ENCODE assay signal across 9 cellular contexts in genomic region chr7:105009667-105010537, GRCh38. TPM values are rescaled to one million over a fixed set of nuclear protein-coding genes. Genes with fewer than 3 reads are reported as not detected.
DNase-seq lines count a peak whose midpoint lies in the region; ATAC-seq, FAIRE-seq and TF ChIP-seq lines count a peak whose summit lies in the region.
"Had no signal": no experiment of that assay in that cellular context is flagged by ENCODE, and none has a peak within 500 bp of the region (broad histone marks: within the 10 kb centered on the region; RNA-seq: fewer than 3 reads in every experiment).

No MANE protein-coding gene starts in this region.

- FAIRE-seq in keratinocyte (lab: Jason Lieb, UNC), result no peak
- FAIRE-seq: A204.1 had no signal

- ATAC-seq in activated naive CD8-positive, alpha-beta T cell treated with anti-CD3 and anti-CD28 coated beads, Interleukin-2, amount 50 U/mL, for 24 hours, result no peak
- ATAC-seq in GM21526 (IDR thresholded peaks at IDR 0.05; ENCODE audit: low FRiP score, unreplicated experiment), result no peak

- H2AFZ ChIP-seq in keratinocyte (ENCODE audit: control insufficient read depth, low read length), result no peak overlapping the region

- H3K9ac ChIP-seq in keratinocyte (ENCODE audit: control insufficient read depth, extremely low read depth, insufficient read depth, low read length), result peak overlapping the region; percentile 100
- peak overlapping the region; percentile 100 for H3K9ac ChIP-seq in subcutaneous abdominal adipose tissue (ENCODE audit: low read length in 5 of 5)

- dilution Hi-C loops in keratinocyte (cut with MboI; ENCODE audit: extremely low pct_ligation_motif_present, low sequenced_read_pairs), result no loop called here

- H3K9me1 ChIP-seq in keratinocyte (ENCODE audit: control insufficient read depth, extremely low read depth, insufficient read depth, low read length), result no peaks in the 10 kb centered on the region

- H3K9me3 Mint-ChIP-seq in activated naive CD8-positive, alpha-beta T cell treated with anti-CD3 and anti-CD28 coated beads, Interleukin-2, amount 50 U/mL, for 24 hours, result no peaks in the 10 kb centered on the region

- TF ChIP-seq CTCF in keratinocyte (optimal IDR thresholded peaks at IDR 0.05 in 1 of 3, IDR thresholded peaks at IDR 0.05 in 1 of 3, conservative IDR thresholded peaks at IDR 0.05 in 1 of 3; ENCODE audit: extremely low read depth in 1 of 3, insufficient read depth in 2 of 3, low read length in 3 of 3), result no peak

- no peaks in the 10 kb centered on the region for H3K27me3 ChIP-seq in keratinocyte (ENCODE audit: control insufficient read depth, extremely low read depth, insufficient read depth, low read length)
- no peaks in the 10 kb centered on the region for H3K27me3 ChIP-seq in subcutaneous abdominal adipose tissue (ENCODE audit: control insufficient read depth in 5 of 5, insufficient read depth in 4 of 5, low read length in 5 of 5)

- H3K9me3 ChIP-seq in keratinocyte (ENCODE audit: control insufficient read depth, low read depth, low read length) (no peaks in the 10 kb centered on the region), subcutaneous abdominal adipose tissue (ENCODE audit: control insufficient read depth in 5 of 5, low read length in 5 of 5) (no peaks in the 10 kb centered on the region)

- peaks cover 59% of the 10 kb centered on the region for H3K36me3 Mint-ChIP-seq in activated naive CD8-positive, alpha-beta T cell treated with anti-CD3 and anti-CD28 coated beads, Interleukin-2, amount 50 U/mL, for 24 hours (ENCODE audit: low read depth)

- H3K4me3 Mint-ChIP-seq in activated naive CD8-positive, alpha-beta T cell treated with anti-CD3 and anti-CD28 coated beads, Interleukin-2, amount 50 U/mL, for 24 hours, result peak overlapping the region; percentile 99

- H4K20me1 ChIP-seq in keratinocyte (ENCODE audit: control insufficient read depth, extremely low read depth, insufficient read depth, low read length), result peaks cover 4% of the 10 kb centered on the region

- H3K27ac ChIP-seq in keratinocyte (ENCODE audit: control insufficient read depth, insufficient read depth, low read length), result peak overlapping the region; percentile 100
- H3K27ac ChIP-seq in subcutaneous abdominal adipose tissue (ENCODE audit: low read depth, low read length), result peak overlapping the region; percentile 100

- peaks cover 90% of the 10 kb centered on the region for H3K79me2 ChIP-seq in keratinocyte (ENCODE audit: control insufficient read depth, insufficient read depth, low read length)

- DNase-seq in NCI-H2227 treated with DMSO at 0.1 percent for 48 hours (lab: John Stamatoyannopoulos, UW), result peak; percentile 40
- no peak for DNase-seq in NCI-H2227 (lab: John Stamatoyannopoulos, UW; ENCODE audit: unreplicated experiment)
- no peak for DNase-seq in activated naive CD8-positive, alpha-beta T cell treated with anti-CD3 and anti-CD28 coated beads, Interleukin-2, amount 50 U/mL, for 24 hours
- no peak for DNase-seq in keratinocyte (ENCODE audit: low read depth, low spot score)
- DNase-seq in HT-29 (ENCODE audit: low spot score), result no peak
- DNase-seq in cerebellum (ENCODE audit: low spot score), result no peak

- H3K4me3 ChIP-seq in keratinocyte (ENCODE audit: control insufficient read depth in 2 of 3, extremely low read depth in 1 of 3, insufficient read depth in 2 of 3, low read depth in 1 of 3, low read length in 3 of 3) (peak overlapping the region; percentile 87 to 100 (median 94)), subcutaneous abdominal adipose tissue (ENCODE audit: low read depth in 1 of 5, low read length in 5 of 5) (peak overlapping the region; percentile 96 to 99 (median 99))

- H3K27ac Mint-ChIP-seq in activated naive CD8-positive, alpha-beta T cell treated with anti-CD3 and anti-CD28 coated beads, Interleukin-2, amount 50 U/mL, for 24 hours, result peak overlapping the region; percentile 100

- peak overlapping the region; percentile 100 for H3K4me2 ChIP-seq in keratinocyte (ENCODE audit: control insufficient read depth, extremely low read depth, insufficient read depth, low read depth, low read length)

- H3K4me1 Mint-ChIP-seq in activated naive CD8-positive, alpha-beta T cell treated with anti-CD3 and anti-CD28 coated beads, Interleukin-2, amount 50 U/mL, for 24 hours, result peaks cover 63% of the 10 kb centered on the region

- peaks cover 11% of the 10 kb centered on the region for H3K27me3 Mint-ChIP-seq in activated naive CD8-positive, alpha-beta T cell treated with anti-CD3 and anti-CD28 coated beads, Interleukin-2, amount 50 U/mL, for 24 hours

- peaks cover 13% of the 10 kb centered on the region for H3K4me1 ChIP-seq in keratinocyte (ENCODE audit: control insufficient read depth, extremely low read depth, insufficient read depth, low read length)
- H3K4me1 ChIP-seq in subcutaneous abdominal adipose tissue (ENCODE audit: control insufficient read depth in 5 of 5, insufficient read depth in 5 of 5, low read length in 5 of 5), result peaks cover 0 to 56% (median 55%) of the 10 kb centered on the region in 5 donors

- H3K36me3 ChIP-seq in keratinocyte (ENCODE audit: control insufficient read depth in 2 of 2, extremely low read depth in 1 of 2, insufficient read depth in 2 of 2, low read length in 2 of 2), result peaks cover 0 to 3% of the 10 kb centered on the region in 2 experiments
- no peaks in the 10 kb centered on the region for H3K36me3 ChIP-seq in subcutaneous abdominal adipose tissue (ENCODE audit: control insufficient read depth in 5 of 5, insufficient read depth in 5 of 5, low read length in 5 of 5)

RNA-seq across cellular contexts. Expression of gene KMT2E, which starts 4.1 kb away (rescaled TPM):
- polyA plus RNA-seq in keratinocyte, result 3.5 to 12.9 TPM (median 7.9 TPM) in 3 replicates
- polyA plus RNA-seq in keratinocyte (2011; ENCODE audit: low read depth), result 78.4 TPM
- polyA plus RNA-seq in keratinocyte (2011; cell fraction: cytosol; rRNA removed), result 7.6 and 7.7 TPM in 2 replicates
- 31.9 and 35.6 TPM in 2 replicates for polyA plus RNA-seq in keratinocyte (2011; cell fraction: nucleus; rRNA removed)
- polyA plus RNA-seq in keratinocyte (2012; ENCODE audit: low replicate concordance), result 21.5 and 27.1 TPM in 2 replicates
- 36.9 to 48.3 TPM (median 41.4 TPM) in 3 replicates for polyA minus RNA-seq in keratinocyte
- 10.4 TPM for polyA minus RNA-seq in keratinocyte (2011; cell fraction: cytosol; rRNA and poly(A)+ RNA removed)
- 39.3 and 68.7 TPM in 2 replicates for polyA minus RNA-seq in keratinocyte (2011; cell fraction: nucleus; rRNA and poly(A)+ RNA removed)
- total RNA-seq in HT-29 (2014; rRNA removed; shearing (Covaris generic)), result 49.6 and 54.3 TPM in 2 replicates
- total RNA-seq in cerebellum, result 247 TPM
